ENCODE assay signal across 22 cellular contexts in genomic region chr10:103620891-103621777, GRCh38.
DNase-seq lines count a peak whose midpoint lies in the region; ATAC-seq and TF ChIP-seq lines count a peak whose summit lies in the region.
"Had no signal": no experiment of that assay in that cellular context is flagged by ENCODE, and none has a peak within 500 bp of the region (broad histone marks: within the 10 kb centered on the region; RNA-seq: fewer than 3 reads in every experiment).

No MANE protein-coding gene starts in this region.

- no peak overlapping the region for H3K9ac ChIP-seq in rectal smooth muscle tissue (ENCODE audit: low read length)

- H3K27me3 Mint-ChIP-seq in endothelial cell (ENCODE audit: unreplicated experiment) (peaks cover 24% of the 10 kb centered on the region), chondrocyte (ENCODE audit: low read depth) (no peaks in the 10 kb centered on the region)
- H3K27me3 Mint-ChIP-seq: activated CD4-positive, alpha-beta memory T cell treated with anti-CD3 and anti-CD28 coated beads, Interleukin-2, amount 10 ng/mL, durations not matched to agents 7 days and 5 days; activated naive CD8-positive, alpha-beta T cell treated with anti-CD3 and anti-CD28 coated beads for 36 hours; activated T-cell treated with anti-CD3 and anti-CD28 coated beads, Interleukin-2, amount 50 U/mL, for 24 hours; CD4-positive, CD25-positive, alpha-beta regulatory T cell had no signal

- H3K9me3 Mint-ChIP-seq in endothelial cell (ENCODE audit: unreplicated experiment) = no peaks in the 10 kb centered on the region
- no peaks in the 10 kb centered on the region for H3K9me3 Mint-ChIP-seq in chondrocyte (ENCODE audit: low read depth)
- H3K9me3 Mint-ChIP-seq: activated CD4-positive, alpha-beta memory T cell treated with anti-CD3 and anti-CD28 coated beads, Interleukin-2, amount 10 ng/mL, durations not matched to agents 7 days and 5 days; activated naive CD8-positive, alpha-beta T cell treated with anti-CD3 and anti-CD28 coated beads for 36 hours; activated T-cell treated with anti-CD3 and anti-CD28 coated beads, Interleukin-2, amount 50 U/mL, for 24 hours; CD4-positive, CD25-positive, alpha-beta regulatory T cell had no signal

- peaks cover 76% of the 10 kb centered on the region for H3K4me1 ChIP-seq in left ventricle myocardium inferior
- H3K4me1 ChIP-seq in rectal smooth muscle tissue (ENCODE audit: control insufficient read depth, insufficient read depth, low read length) = peaks cover 20% of the 10 kb centered on the region
- H3K4me1 ChIP-seq in aorta (ENCODE audit: control insufficient read depth in 1 of 2, insufficient read depth in 2 of 2, low read length in 2 of 2) = peaks cover 4 to 5% of the 10 kb centered on the region in 2 donors
- H3K4me1 ChIP-seq: A549 had no signal

- H3K27ac ChIP-seq in left ventricle myocardium inferior (replicated peaks) (peak overlapping the region; percentile 41), rectal smooth muscle tissue (ENCODE audit: low read depth, low read length) (peak overlapping the region; percentile 10), aorta (ENCODE audit: low read depth in 1 of 2, low read length in 2 of 2) (peak overlapping the region; percentile 2 to 28)
- H3K27ac ChIP-seq: A549, WERI-Rb-1 had no signal

- H3K36me3 ChIP-seq in left ventricle myocardium inferior (peaks cover 37% of the 10 kb centered on the region), rectal smooth muscle tissue (ENCODE audit: control insufficient read depth, insufficient read depth, low read length) (peaks cover 42% of the 10 kb centered on the region), aorta (ENCODE audit: control insufficient read depth in 1 of 2, insufficient read depth in 2 of 2, low read length in 1 of 2) (no peaks in the 10 kb centered on the region)
- H3K36me3 ChIP-seq: WERI-Rb-1 had no signal

- no peak for TF ChIP-seq CTCF in left ventricle myocardium inferior (IDR thresholded peaks at IDR 0.05; ENCODE audit: borderline replicate concordance)
- TF ChIP-seq CTCF in endothelial cell (IDR thresholded peaks at IDR 0.05; ENCODE audit: unreplicated experiment) = no peak
- no peak for TF ChIP-seq CTCF in chondrocyte (IDR thresholded peaks at IDR 0.05)

- H3K27me3 ChIP-seq in left ventricle myocardium inferior (ENCODE audit: low read depth) (no peaks in the 10 kb centered on the region), rectal smooth muscle tissue (ENCODE audit: control insufficient read depth, insufficient read depth, low read length) (no peaks in the 10 kb centered on the region), aorta (ENCODE audit: control insufficient read depth in 1 of 2, insufficient read depth in 2 of 2, low read length in 1 of 2) (no peaks in the 10 kb centered on the region)
- H3K27me3 ChIP-seq: spleen, transverse colon had no signal

- peaks cover 7% of the 10 kb centered on the region for H3K4me1 Mint-ChIP-seq in endothelial cell (ENCODE audit: unreplicated experiment)
- H3K4me1 Mint-ChIP-seq in chondrocyte (ENCODE audit: low read depth) = no peaks in the 10 kb centered on the region
- H3K4me1 Mint-ChIP-seq: activated CD4-positive, alpha-beta memory T cell treated with anti-CD3 and anti-CD28 coated beads, Interleukin-2, amount 10 ng/mL, durations not matched to agents 7 days and 5 days; activated naive CD8-positive, alpha-beta T cell treated with anti-CD3 and anti-CD28 coated beads for 36 hours; CD4-positive, CD25-positive, alpha-beta regulatory T cell had no signal

- H3K4me3 Mint-ChIP-seq in endothelial cell (ENCODE audit: unreplicated experiment) (peak overlapping the region; percentile 13), chondrocyte (ENCODE audit: unreplicated experiment) (no peak overlapping the region)
- H3K4me3 Mint-ChIP-seq: activated CD4-positive, alpha-beta memory T cell treated with anti-CD3 and anti-CD28 coated beads, Interleukin-2, amount 10 ng/mL, durations not matched to agents 7 days and 5 days; activated naive CD8-positive, alpha-beta T cell treated with anti-CD3 and anti-CD28 coated beads for 36 hours; activated T-cell treated with anti-CD3 and anti-CD28 coated beads, Interleukin-2, amount 50 U/mL, for 24 hours; CD4-positive, CD25-positive, alpha-beta regulatory T cell had no signal

- intact Hi-C loops in left ventricle myocardium inferior (cut with micrococcal nuclease) (no loop called here), cardiac septum (cut with DNase I) (no loop called here), aorta (cut with DNase I) (loop anchor here (5.0 kb wide), 2 partner anchors 36 to 41 kb away; no protein-coding TSS in a partner anchor)

- H3K9me3 ChIP-seq in left ventricle myocardium inferior (replicated peaks) (no peaks in the 10 kb centered on the region), aorta (ENCODE audit: control insufficient read depth, low read length) (no peaks in the 10 kb centered on the region)
- H3K9me3 ChIP-seq: A549, spleen, transverse colon had no signal

- ATAC-seq in aorta (ENCODE audit: low FRiP score) = no peak
- no peak for ATAC-seq in GM19467 (IDR thresholded peaks at IDR 0.05; ENCODE audit: unreplicated experiment)
- no peak for ATAC-seq in HG03460 (IDR thresholded peaks at IDR 0.05; ENCODE audit: unreplicated experiment)
- ATAC-seq: A549 had no signal

- H3K36me3 Mint-ChIP-seq in endothelial cell (ENCODE audit: low read depth, unreplicated experiment) (peaks cover 36% of the 10 kb centered on the region), chondrocyte (ENCODE audit: low read depth) (peaks cover 20% of the 10 kb centered on the region)

- H3K4me3 ChIP-seq in left ventricle myocardium inferior = no peak overlapping the region
- no peak overlapping the region for H3K4me3 ChIP-seq in rectal smooth muscle tissue (ENCODE audit: low read length)
- no peak overlapping the region for H3K4me3 ChIP-seq in aorta (ENCODE audit: low read length in 2 of 2)
- H3K4me3 ChIP-seq: A549, spleen, transverse colon had no signal

- H3K27ac Mint-ChIP-seq in endothelial cell (ENCODE audit: unreplicated experiment) (peak overlapping the region; percentile 1), chondrocyte (ENCODE audit: unreplicated experiment) (no peak overlapping the region)
- H3K27ac Mint-ChIP-seq: activated CD4-positive, alpha-beta memory T cell treated with anti-CD3 and anti-CD28 coated beads, Interleukin-2, amount 10 ng/mL, durations not matched to agents 7 days and 5 days; activated naive CD8-positive, alpha-beta T cell treated with anti-CD3 and anti-CD28 coated beads for 36 hours; activated T-cell treated with anti-CD3 and anti-CD28 coated beads, Interleukin-2, amount 50 U/mL, for 24 hours had no signal

- no peak for DNase-seq in left ventricle myocardium inferior
- no peak for DNase-seq in cardiac septum (ENCODE audit: low spot score)
- DNase-seq in endothelial cell (ENCODE audit: low spot score) = no peak
- no peak for DNase-seq in aorta
- no peak for DNase-seq in chondrocyte (ENCODE audit: low spot score)
- DNase-seq: activated CD4-positive, alpha-beta memory T cell treated with anti-CD3 and anti-CD28 coated beads, Interleukin-2, amount 10 ng/mL, durations not matched to agents 7 days and 5 days; activated naive CD8-positive, alpha-beta T cell treated with anti-CD3 and anti-CD28 coated beads for 36 hours; activated T-cell treated with anti-CD3 and anti-CD28 coated beads, Interleukin-2, amount 50 U/mL, for 24 hours; CD4-positive, CD25-positive, alpha-beta regulatory T cell; DMS79 treated with DMSO at 0.1 percent for 48 hours; effector memory CD4-positive, alpha-beta T cell; NCI-H2029; NCI-H510A treated with DMSO at 0.1 percent for 48 hours; SHP77; spleen; T-helper 1 cell; transverse colon; WERI-Rb-1 had no signal

- 27 to 35% methylated on average over 15 of the region's 15 CpGs for WGBS in aorta, 2 donors

Comparison
In these comparisons a context has a peak if more than half of its experiments do, and no peak if none do; other contexts are left out.
1. intact Hi-C loops: an anchor here in aorta (5.0 kb wide); none called in left ventricle myocardium inferior and cardiac septum.